In genomic region chr20:10217517-10218410, GRCh38 we compare ENCODE assay signal across 8 cellular contexts.
DNase-seq lines count a peak whose midpoint lies in the region; ATAC-seq and TF ChIP-seq lines count a peak whose summit lies in the region.

No MANE protein-coding gene starts in this region.

- H3K9me3 ChIP-seq in iPS DF 6.9 (ENCODE audit: control insufficient read depth, insufficient read depth, low read length), result no peaks in the 10 kb centered on the region

- no peaks in the 10 kb centered on the region for H3K36me3 ChIP-seq in iPS DF 6.9 (ENCODE audit: control insufficient read depth, insufficient read depth, low read length)

- ATAC-seq in HG03039 (IDR thresholded peaks at IDR 0.05; ENCODE audit: unreplicated experiment), result no peak
- no peak for ATAC-seq in GM21423 (IDR thresholded peaks at IDR 0.05; ENCODE audit: unreplicated experiment)

- WGBS in iPS DF 6.9 (ENCODE audit: insufficient coverage, insufficient read length), result no CpG with 5 or more reads among the region's 56 CpGs

- in situ Hi-C loops in GM13976 (cut with MboI; ENCODE audit: low sequenced_read_pairs, unreplicated experiment), result no loop called here

- peak overlapping the region; percentile 96 for H3K27ac ChIP-seq in angular gyrus (ENCODE audit: low read depth, low read length)
- no peak overlapping the region for H3K27ac ChIP-seq in iPS DF 6.9 (ENCODE audit: low read length)

- H3K4me1 ChIP-seq in iPS DF 6.9 (ENCODE audit: control insufficient read depth, insufficient read depth, low read length), result peaks cover 2% of the 10 kb centered on the region; the same call in 1 of the 2 replicates

- 0 out of 2 replicates have a peak, but pooled peaks cover 2% of the 10 kb centered on the region for H3K27me3 ChIP-seq in iPS DF 6.9 (ENCODE audit: control insufficient read depth, insufficient read depth, low read length)

- H3K4me3 ChIP-seq in iPS DF 6.9 (ENCODE audit: low read length), result peak overlapping the region; percentile 51; the same call in 1 of the 2 replicates

- DNase-seq in GM13976 (ENCODE audit: low spot score) (peak; percentile 37), NCI-H2196 treated with DMSO at 0.1 percent for 48 hours (lab: John Stamatoyannopoulos, UW; ENCODE audit: unreplicated experiment) (peak; percentile 77), iPS DF 6.9 (ENCODE audit: low read depth, low spot score) (no peak), retina (peak; percentile 87), Kasumi-1 (lab: John Stamatoyannopoulos, UW) (no peak)

- no peak for TF ChIP-seq CTCF in GM13976 (IDR thresholded peaks at IDR 0.05; ENCODE audit: borderline replicate concordance, control extremely low read depth, extremely low read depth, insufficient read depth, missing control alignments)

Comparison
In these comparisons a context has a peak if more than half of its experiments do, and no peak if none do; other contexts are left out.
1. DNase-seq: peak in GM13976 (single experiment), NCI-H2196 treated with DMSO at 0.1 percent for 48 hours (single experiment) and retina (single experiment); none in iPS DF 6.9 (single experiment) and Kasumi-1 (0 of 2).